In the genomic region with DNA sequence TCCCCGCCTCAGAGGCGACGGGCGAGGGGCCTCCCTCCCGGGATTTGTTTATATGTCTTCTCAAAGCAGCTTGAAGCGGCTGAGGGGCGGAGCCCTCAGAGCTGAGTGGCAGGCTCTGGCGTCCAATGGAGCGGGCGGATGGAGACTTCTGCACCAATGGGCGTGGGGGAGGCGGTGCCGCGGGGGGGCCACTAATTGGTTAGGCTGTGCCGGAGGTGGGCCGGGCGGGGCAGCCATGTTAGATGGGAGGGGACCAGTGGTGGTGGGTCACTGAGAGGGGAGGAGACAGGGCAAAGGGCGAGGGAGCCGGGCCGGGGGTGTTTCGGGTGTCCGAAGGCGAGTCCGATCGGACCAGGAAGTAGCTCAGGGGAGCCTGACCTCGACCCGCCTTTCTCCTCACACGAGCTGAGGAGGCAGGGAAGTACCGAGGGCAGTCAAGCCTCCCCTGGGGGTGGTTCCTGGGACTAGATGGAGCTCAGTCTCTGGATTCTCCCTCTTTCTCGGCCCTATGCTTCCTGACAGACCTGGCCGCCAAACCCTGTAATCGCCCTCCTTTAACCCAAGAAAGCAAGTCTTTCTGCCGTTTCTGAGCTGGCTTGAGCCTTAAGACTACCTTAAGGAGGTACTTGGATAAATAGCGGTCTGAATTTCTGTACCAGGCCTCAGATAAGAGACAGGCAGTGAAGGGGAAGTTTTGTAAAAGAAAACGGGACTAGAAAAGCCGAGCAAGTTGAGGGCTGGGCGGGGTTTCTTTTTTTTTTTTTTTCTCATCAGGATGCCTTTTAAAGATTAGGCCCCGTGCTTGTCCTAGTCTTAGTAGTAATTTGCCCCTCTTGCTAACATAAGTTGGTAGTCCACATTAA, we compare ENCODE assay signal across 8 cellular contexts. TPM values are rescaled to one million over a fixed set of nuclear protein-coding genes. Genes with fewer than 3 reads are reported as not detected.
A peak's percentile ranks its signal among the peaks of the same experiment; 100 is the strongest.
DNase-seq lines count a peak whose midpoint lies in the region; ATAC-seq lines count a peak whose summit lies in the region.

No MANE protein-coding gene starts in this region.

- H3K9me3 Mint-ChIP-seq in effector memory CD8-positive, alpha-beta T cell, result no peaks in the 10 kb centered on the region

- H2BK5ac ChIP-seq in mesenchymal stem cell (ENCODE audit: low read depth, low read length, poor library complexity, severe bottlenecking), result peak overlapping the region; percentile 46

- peak overlapping the region; percentile 36 for H2AFZ ChIP-seq in mesenchymal stem cell (ENCODE audit: low read depth, low read length)

- H3K4ac ChIP-seq in mesenchymal stem cell (ENCODE audit: low read depth in 1 of 2, low read length in 2 of 2), result peak overlapping the region in 1 of 2 experiments; percentile 92

- H2BK15ac ChIP-seq in mesenchymal stem cell (ENCODE audit: low read depth, poor library complexity, severe bottlenecking), result peak overlapping the region; percentile 83

- H3K4me1 Mint-ChIP-seq in effector memory CD8-positive, alpha-beta T cell (ENCODE audit: low read depth in 2 of 2), result peaks cover 14 to 32% of the 10 kb centered on the region in 2 donors

- H3K9ac ChIP-seq in mesenchymal stem cell (ENCODE audit: low read length), result peak overlapping the region; percentile 87

- peak overlapping the region; percentile 96 for H3K27ac ChIP-seq in mesenchymal stem cell (ENCODE audit: low read length, poor library complexity, severe bottlenecking)

- H3K4me1 ChIP-seq in mesenchymal stem cell (ENCODE audit: control insufficient read depth, insufficient read depth, low read depth, low read length), result no peaks in the 10 kb centered on the region

- no peak overlapping the region for H3K23ac ChIP-seq in mesenchymal stem cell (ENCODE audit: low read length in 2 of 2)

- no peaks in the 10 kb centered on the region for H3K27me3 ChIP-seq in mesenchymal stem cell (ENCODE audit: control insufficient read depth in 1 of 2, insufficient read depth in 1 of 2, low read length in 2 of 2)

- peaks cover 37% of the 10 kb centered on the region for H3K36me3 Mint-ChIP-seq in effector memory CD8-positive, alpha-beta T cell (ENCODE audit: insufficient read depth)

- peak overlapping the region; percentile 63 for H4K8ac ChIP-seq in mesenchymal stem cell (ENCODE audit: low read length)

- peak overlapping the region; percentile 91 to 95 for H3K4me3 Mint-ChIP-seq in effector memory CD8-positive, alpha-beta T cell

- peak overlapping the region in 1 of 2 experiments; percentile 60 for H2BK12ac ChIP-seq in mesenchymal stem cell (ENCODE audit: low read length in 2 of 2)

- H2AK5ac ChIP-seq in mesenchymal stem cell (ENCODE audit: low read length, severe bottlenecking), result no peak overlapping the region

- H3K27me3 Mint-ChIP-seq in effector memory CD8-positive, alpha-beta T cell, result peaks cover under 1 to 9% of the 10 kb centered on the region in 2 donors

- peak overlapping the region; percentile 12 to 94 for H3K18ac ChIP-seq in mesenchymal stem cell (ENCODE audit: low read depth in 1 of 2, low read length in 2 of 2)

- H3K27ac Mint-ChIP-seq in effector memory CD8-positive, alpha-beta T cell, result peak overlapping the region; percentile 77 to 93

- H3K36me3 ChIP-seq in mesenchymal stem cell (ENCODE audit: control insufficient read depth in 1 of 2, insufficient read depth in 2 of 2, low read depth in 1 of 2, low read length in 2 of 2), result peaks cover 0 to 15% of the 10 kb centered on the region in 2 experiments

- peak overlapping the region; percentile 5 for H4K91ac ChIP-seq in mesenchymal stem cell (ENCODE audit: low read length)

- ATAC-seq in GM21367 (IDR thresholded peaks at IDR 0.05; ENCODE audit: unreplicated experiment), result peak; percentile 75
- ATAC-seq in effector memory CD8-positive, alpha-beta T cell (replicated peaks), result peak; percentile 80

- H2BK120ac ChIP-seq in mesenchymal stem cell (ENCODE audit: low read depth, low read length), result peak overlapping the region; percentile 85

- peak; percentile 98 for DNase-seq in COR-L47 (lab: John Stamatoyannopoulos, UW)
- DNase-seq in HT1080 (ENCODE audit: low read depth), result peak; percentile 95
- peak; percentile 93 to 94 for DNase-seq in NOMO-1 (lab: John Stamatoyannopoulos, UW; ENCODE audit: unreplicated experiment in 2 of 2)
- peak; percentile 95 to 97 (median 96) for DNase-seq in activated CD8-positive, alpha-beta memory T cell treated with anti-CD3 and anti-CD28 coated beads for 48 hours (ENCODE audit: low read depth in 2 of 3, low spot score in 2 of 3)
- DNase-seq in effector memory CD8-positive, alpha-beta T cell, result peak; percentile 98 to 99 (median 99)
- peak; percentile 99 for DNase-seq in mesenchymal stem cell
- peak; percentile 98 for DNase-seq in stimulated activated CD8-positive, alpha-beta memory T cell treated with anti-CD3 and anti-CD28 coated beads, Interleukin-12 subunit alpha, Interleukin-12 subunit beta, amount 100 ng/mL, for 24 hours (ENCODE audit: extremely low read depth)

- H3K14ac ChIP-seq in mesenchymal stem cell (ENCODE audit: low read length in 2 of 2), result peak overlapping the region in 1 of 2 experiments; percentile 75

- peak overlapping the region; percentile 83 to 99 for H3K4me3 ChIP-seq in mesenchymal stem cell (ENCODE audit: insufficient read depth in 1 of 2, low read depth in 1 of 2, low read length in 2 of 2)

- H3K79me1 ChIP-seq in mesenchymal stem cell (replicated peaks; ENCODE audit: low read length, poor library complexity, severe bottlenecking), result peaks cover 9% of the 10 kb centered on the region

- H3K4me2 ChIP-seq in mesenchymal stem cell (ENCODE audit: low read length, poor library complexity, severe bottlenecking), result peak overlapping the region; percentile 79

- WGBS in mesenchymal stem cell, result 1% methylated on average over 29 of the region's 38 CpGs

- no peaks in the 10 kb centered on the region for H3K9me3 ChIP-seq in mesenchymal stem cell (ENCODE audit: control insufficient read depth, low read length)

RNA-seq across cellular contexts. Expression of a gene that starts 1.1 kb away (rescaled TPM):
- 1.5 and 3.6 TPM in 2 replicates for total RNA-seq in HT1080 (2014; rRNA removed; shearing (Covaris generic))
- 2.6 and 4.6 TPM in 2 replicates for polyA plus RNA-seq in HT1080 (2015; cell fraction: cytosol; rRNA removed)
- polyA plus RNA-seq in HT1080 (2015; cell fraction: nucleus; rRNA removed), result 15.7 and 17.1 TPM in 2 replicates
- polyA plus RNA-seq in mesenchymal stem cell (2013, experiment 1 of 2), result 10.4 TPM
- polyA plus RNA-seq in mesenchymal stem cell (2013, experiment 2 of 2), result 9.7 TPM

Comparison
In these comparisons a context has a peak if more than half of its experiments do, and no peak if none do; other contexts are left out.
1. Peak in every context shown above with its lines: DNase-seq, ATAC-seq, H3K4me3 ChIP-seq and H3K27ac ChIP-seq.